8 cellular contexts compared by ENCODE assay signal in genomic region chr12:58917699-58918334, GRCh38. TPM values are rescaled to one million over a fixed set of nuclear protein-coding genes. Genes with fewer than 3 reads are reported as not detected.
DNase-seq lines count a peak whose midpoint lies in the region; ATAC-seq, FAIRE-seq and TF ChIP-seq lines count a peak whose summit lies in the region.

No MANE protein-coding gene starts in this region.

- H3K4me3 ChIP-seq in A549 = no peak overlapping the region
- H3K4me3 ChIP-seq in IMR-90 (ENCODE audit: insufficient read depth, low read depth, low read length) = peak overlapping the region; percentile 80
- peak overlapping the region; percentile 86 for H3K4me3 ChIP-seq in endocrine pancreas (ENCODE audit: control insufficient read depth, insufficient read depth, low read length)
- peak overlapping the region; percentile 13 to 96 for H3K4me3 ChIP-seq in muscle layer of colon (ENCODE audit: low read depth in 1 of 2, low read length in 2 of 2)

- H3K9ac ChIP-seq in IMR-90 (ENCODE audit: low read depth, low read length) = peak overlapping the region; percentile 92
- H3K9ac ChIP-seq in endocrine pancreas (ENCODE audit: control insufficient read depth, insufficient read depth, low read length) = no peak overlapping the region
- H3K9ac ChIP-seq in muscle layer of colon (ENCODE audit: low read length) = peak overlapping the region; percentile 83

- H4K20me1 ChIP-seq in IMR-90 (ENCODE audit: insufficient read depth, low read length) = no peaks in the 10 kb centered on the region

- dilution Hi-C loops in IMR-90 (cut with HindIII; ENCODE audit: low sequenced_read_pairs, unreplicated experiment) = no loop called here

- H2BK120ac ChIP-seq in IMR-90 (ENCODE audit: low read depth, low read length) = peak overlapping the region; percentile 26; the same call in 1 of the 2 replicates

- no peak for TF ChIP-seq EP300 in A549 (IDR thresholded peaks at IDR 0.05)

- H3K18ac ChIP-seq in IMR-90 (ENCODE audit: low read depth, low read length) = peak overlapping the region; percentile 79

- in situ Hi-C loops in IMR-90 (cut with MboI; ENCODE audit: low sequenced_read_pairs) = loop anchor here (10.0 kb wide), 1 partner anchor 167 kb away; no protein-coding TSS in a partner anchor

- no peak overlapping the region; the same call in 1 of the 2 replicates for H3K4ac ChIP-seq in IMR-90 (ENCODE audit: low read depth, low read length)

- BruUV-seq in IMR-90 (replicated peaks; lab: Mats Ljungman, UMichigan) = TSS peak; percentile 32

- H3K36me3 ChIP-seq in IMR-90 (ENCODE audit: control insufficient read depth, insufficient read depth, low read length) = peaks cover 6% of the 10 kb centered on the region
- no peaks in the 10 kb centered on the region for H3K36me3 ChIP-seq in endocrine pancreas (ENCODE audit: control insufficient read depth, insufficient read depth, low read length)
- H3K36me3 ChIP-seq in muscle layer of colon (ENCODE audit: insufficient read depth, low read length) = peaks cover 6% of the 10 kb centered on the region

- no peak overlapping the region for H2BK20ac ChIP-seq in IMR-90 (ENCODE audit: low read depth, low read length)

- no peak for TF ChIP-seq CTCF in A549 (IDR thresholded peaks at IDR 0.05)
- TF ChIP-seq CTCF in IMR-90 (conservative IDR thresholded peaks at IDR 0.05; ENCODE audit: low read depth, low read length) = no peak

- WGBS in A549 (ENCODE audit: missing lambda C conversion rate) = 82% methylated on average over 4 of the region's 4 CpGs
- no CpG with 5 or more reads among the region's 4 CpGs for WGBS in IMR-90 (ENCODE audit: extremely low coverage in 2 of 2, insufficient read length in 1 of 2), 2 experiments

- no peak overlapping the region for H2AK9ac ChIP-seq in IMR-90 (replicated peaks; ENCODE audit: low read depth, low read length, poor library complexity)

- H3K36me3 Mint-ChIP-seq in stimulated activated effector memory CD8-positive, alpha-beta T cell treated with anti-CD3 and anti-CD28 coated beads, Interleukin-12 subunit alpha, Interleukin-12 subunit beta, amount 100 ng/mL, for 72 hours = no peaks in the 10 kb centered on the region
- H3K36me3 Mint-ChIP-seq in natural killer cell treated with Interleukin-12 subunit alpha and Interleukin-12 subunit beta and Interleukin-15 and Interleukin-18, amount 100 ng/mL, for 72 hours = no peaks in the 10 kb centered on the region

- no peak overlapping the region for H2BK15ac ChIP-seq in IMR-90 (ENCODE audit: low read depth, low read length)

- H2AK5ac ChIP-seq in IMR-90 (ENCODE audit: low read depth, low read length) = no peak overlapping the region

- peak overlapping the region; percentile 79; the same call in 1 of the 2 replicates for H3K23ac ChIP-seq in IMR-90 (ENCODE audit: low read depth, low read length)

- TF ChIP-seq RAD21 in A549 (conservative IDR thresholded peaks at IDR 0.05 in 1 of 2, IDR thresholded peaks at IDR 0.05 in 1 of 2) (no peak), IMR-90 (IDR thresholded peaks at IDR 0.05; ENCODE audit: low read length) (no peak)

- H2BK5ac ChIP-seq in IMR-90 (ENCODE audit: low read depth, low read length, poor library complexity, severe bottlenecking) = peak overlapping the region; percentile 95

- no peak for ATAC-seq in A549
- no peak for ATAC-seq in IMR-90 (ENCODE audit: low read depth)
- ATAC-seq in stimulated activated effector memory CD8-positive, alpha-beta T cell treated with anti-CD3 and anti-CD28 coated beads, Interleukin-12 subunit alpha, Interleukin-12 subunit beta, amount 100 ng/mL, for 72 hours = no peak
- ATAC-seq in natural killer cell treated with Interleukin-12 subunit alpha and Interleukin-12 subunit beta and Interleukin-15 and Interleukin-18, amount 100 ng/mL, for 72 hours = no peak

- POLR2A ChIA-PET in A549 (lab: Yijun Ruan, JAX) = no interaction called here
- POLR2A ChIA-PET in IMR-90 (lab: Charles Lee; ENCODE audit: unreplicated experiment) = no interaction called here

- H3K4me1 ChIP-seq in A549 = peaks cover 44% of the 10 kb centered on the region
- no peaks in the 10 kb centered on the region; the same call in 1 of the 2 replicates for H3K4me1 ChIP-seq in IMR-90 (ENCODE audit: control insufficient read depth, insufficient read depth, low read length)
- peaks cover 35% of the 10 kb centered on the region for H3K4me1 ChIP-seq in endocrine pancreas (ENCODE audit: control insufficient read depth, insufficient read depth, low read length)
- peaks cover 27% of the 10 kb centered on the region for H3K4me1 ChIP-seq in muscle layer of colon (ENCODE audit: insufficient read depth, low read length)

- H3K9me3 Mint-ChIP-seq in stimulated activated effector memory CD8-positive, alpha-beta T cell treated with anti-CD3 and anti-CD28 coated beads, Interleukin-12 subunit alpha, Interleukin-12 subunit beta, amount 100 ng/mL, for 72 hours = no peaks in the 10 kb centered on the region
- peaks cover 4% of the 10 kb centered on the region for H3K9me3 Mint-ChIP-seq in natural killer cell treated with Interleukin-12 subunit alpha and Interleukin-12 subunit beta and Interleukin-15 and Interleukin-18, amount 100 ng/mL, for 72 hours

- H4K5ac ChIP-seq in IMR-90 (ENCODE audit: low read depth, low read length) = no peak overlapping the region; the same call in 1 of the 2 replicates

- no peak for DNase-seq in A549 (ENCODE audit: low read depth in 1 of 2, low spot score in 1 of 2)
- DNase-seq in IMR-90 = no peak
- DNase-seq in NCI-H1436 treated with DMSO at 0.1 percent for 48 hours (lab: John Stamatoyannopoulos, UW) = no peak
- no peak for DNase-seq in NCI-H1436 (lab: John Stamatoyannopoulos, UW)
- DNase-seq in stimulated activated effector memory CD8-positive, alpha-beta T cell treated with anti-CD3 and anti-CD28 coated beads, Interleukin-12 subunit alpha, Interleukin-12 subunit beta, amount 100 ng/mL, for 72 hours (ENCODE audit: low spot score in 2 of 2) = no peak
- no peak for DNase-seq in natural killer cell treated with Interleukin-12 subunit alpha and Interleukin-12 subunit beta and Interleukin-15 and Interleukin-18, amount 100 ng/mL, for 72 hours (ENCODE audit: low spot score)

- no peak overlapping the region for H2AFZ ChIP-seq in IMR-90 (replicated peaks; ENCODE audit: low read length, poor library complexity)

- peak overlapping the region; percentile 43; the same call in 1 of the 2 replicates for H3K14ac ChIP-seq in IMR-90 (replicated peaks; ENCODE audit: low read depth, low read length)

- H3K27me3 ChIP-seq in IMR-90 (ENCODE audit: control insufficient read depth, insufficient read depth, low read length) = no peaks in the 10 kb centered on the region
- H3K27me3 ChIP-seq in endocrine pancreas (ENCODE audit: control insufficient read depth, insufficient read depth, low read length) = no peaks in the 10 kb centered on the region
- H3K27me3 ChIP-seq in muscle layer of colon (ENCODE audit: control insufficient read depth in 1 of 2, insufficient read depth in 2 of 2, low read length in 2 of 2) = no peaks in the 10 kb centered on the region

- peak; percentile 43 for FAIRE-seq in A549 (lab: Jason Lieb, UNC)

- peaks cover 8 to 9% of the 10 kb centered on the region in 2 donors for H3K27me3 Mint-ChIP-seq in natural killer cell treated with Interleukin-12 subunit alpha and Interleukin-12 subunit beta and Interleukin-15 and Interleukin-18, amount 100 ng/mL, for 72 hours

- no peaks in the 10 kb centered on the region for H3K9me3 ChIP-seq in A549
- no peaks in the 10 kb centered on the region for H3K9me3 ChIP-seq in IMR-90 (ENCODE audit: control insufficient read depth, insufficient read depth, low read length)
- H3K9me3 ChIP-seq in endocrine pancreas (ENCODE audit: control insufficient read depth, low read length) = no peaks in the 10 kb centered on the region
- H3K9me3 ChIP-seq in muscle layer of colon (ENCODE audit: low read length) = no peaks in the 10 kb centered on the region

- H4K91ac ChIP-seq in IMR-90 (ENCODE audit: insufficient read depth, low read depth, low read length) = no peak overlapping the region

- H3K4me1 Mint-ChIP-seq in stimulated activated effector memory CD8-positive, alpha-beta T cell treated with anti-CD3 and anti-CD28 coated beads, Interleukin-12 subunit alpha, Interleukin-12 subunit beta, amount 100 ng/mL, for 72 hours = no peaks in the 10 kb centered on the region
- H3K4me1 Mint-ChIP-seq in natural killer cell treated with Interleukin-12 subunit alpha and Interleukin-12 subunit beta and Interleukin-15 and Interleukin-18, amount 100 ng/mL, for 72 hours (ENCODE audit: low read depth in 2 of 2) = no peaks in the 10 kb centered on the region

- H3K27ac ChIP-seq in A549 = no peak overlapping the region
- H3K27ac ChIP-seq in IMR-90 (ENCODE audit: insufficient read depth, low read length) = peak overlapping the region; percentile 83; the same call in 1 of the 2 replicates
- H3K27ac ChIP-seq in muscle layer of colon (ENCODE audit: low read depth, low read length) = peak overlapping the region; percentile 90

- H3K27ac Mint-ChIP-seq in stimulated activated effector memory CD8-positive, alpha-beta T cell treated with anti-CD3 and anti-CD28 coated beads, Interleukin-12 subunit alpha, Interleukin-12 subunit beta, amount 100 ng/mL, for 72 hours = no peak overlapping the region
- H3K27ac Mint-ChIP-seq in natural killer cell treated with Interleukin-12 subunit alpha and Interleukin-12 subunit beta and Interleukin-15 and Interleukin-18, amount 100 ng/mL, for 72 hours = no peak overlapping the region

- no peak overlapping the region; the same call in 1 of the 2 replicates for H3K56ac ChIP-seq in IMR-90 (ENCODE audit: extremely low read depth, insufficient read depth, low read length)

- H4K8ac ChIP-seq in IMR-90 (ENCODE audit: low read depth in 2 of 2, low read length in 2 of 2) = 0 out of 4 replicates have a peak overlapping the region, but pooled peaks of 1 of the 2 experiments have one; percentile 39

- H3K4me2 ChIP-seq in A549 = peak overlapping the region; percentile 75
- peak overlapping the region; percentile 97 for H3K4me2 ChIP-seq in IMR-90 (ENCODE audit: low read depth, low read length)

- peaks cover 4 to 25% of the 10 kb centered on the region in 2 experiments; a peak in 2 of 4 replicates for H3K79me1 ChIP-seq in IMR-90 (ENCODE audit: low read depth in 1 of 2, low read length in 2 of 2)

- CTCF ChIA-PET in A549 (lab: Yijun Ruan, JAX) = no interaction called here
- CTCF ChIA-PET in IMR-90 (lab: Yijun Ruan, JAX) = interaction anchor here (1.1 to 1.3 kb wide), 2 partner anchors 171 to 377 kb away, joined by 3 to 12 read pairs; no protein-coding TSS in a partner anchor

- intact Hi-C loops in IMR-90 (cut with micrococcal nuclease) = loop anchor here (1.0 to 5.0 kb wide), 6 partner anchors 41 to 931 kb away; no protein-coding TSS in a partner anchor

- H3K9me1 ChIP-seq in IMR-90 (ENCODE audit: insufficient read depth, low read length) = no peaks in the 10 kb centered on the region

- H3K4me3 Mint-ChIP-seq in stimulated activated effector memory CD8-positive, alpha-beta T cell treated with anti-CD3 and anti-CD28 coated beads, Interleukin-12 subunit alpha, Interleukin-12 subunit beta, amount 100 ng/mL, for 72 hours = no peak overlapping the region
- H3K4me3 Mint-ChIP-seq in natural killer cell treated with Interleukin-12 subunit alpha and Interleukin-12 subunit beta and Interleukin-15 and Interleukin-18, amount 100 ng/mL, for 72 hours = no peak overlapping the region

- TF ChIP-seq POLR2A in A549 (IDR thresholded peaks at IDR 0.05; ENCODE audit: low read length) (no peak), IMR-90 (IDR thresholded peaks at IDR 0.05; ENCODE audit: low read depth, low read length) (no peak)

RNA-seq across cellular contexts. Expression of gene LRIG3, which starts 2.5 kb away (rescaled TPM):
- polyA plus RNA-seq in A549 (2011; rRNA removed) = 15.4 and 16.4 TPM in 2 replicates
- polyA plus RNA-seq in A549 (2012; cell fraction: cytosol; rRNA removed) = 5.4 and 6.2 TPM in 2 replicates
- 12.0 and 14.9 TPM in 2 replicates for polyA plus RNA-seq in A549 (2012; cell fraction: nucleus; rRNA removed)
- 3.7 to 4.8 TPM (median 4.0 TPM) in 3 replicates for polyA plus RNA-seq in A549 (2017; fragmentation: RNase III; extraction: RNeasy Plus Mini Kit Qiagen cat#74134 plus additional on column Dnase treatment)
- 26.6 and 30.6 TPM in 2 replicates for polyA minus RNA-seq in A549 (2011; rRNA and poly(A)+ RNA removed)
- 63.9 and 71.2 TPM in 2 replicates for total RNA-seq in IMR-90 (2012; rRNA removed)
- 23.6 and 26.4 TPM in 2 replicates for polyA plus RNA-seq in IMR-90 (2012; rRNA removed)
- 17.8 and 17.9 TPM in 2 replicates for polyA plus RNA-seq in IMR-90 (2012; cell fraction: cytosol; rRNA removed)
- 42.5 and 141 TPM in 2 replicates for polyA plus RNA-seq in IMR-90 (2012; cell fraction: nucleus; rRNA removed; ENCODE audit: low replicate concordance)
- total RNA-seq in natural killer cell treated with Interleukin-12 subunit alpha and Interleukin-12 subunit beta and Interleukin-15 and Interleukin-18, amount 100 ng/mL, for 72 hours = not detected

Comparison
In these comparisons a context has a peak if more than half of its experiments do, and no peak if none do; other contexts are left out.
1. H3K27ac ChIP-seq: peak in IMR-90 (single experiment) and muscle layer of colon (single experiment); none in A549 (0 of 2).
2. RNA of gene LRIG3, which starts 2.5 kb away (total RNA-seq): 63.9 to 71.2 TPM in IMR-90; not detected in natural killer cell treated with Interleukin-12 subunit alpha and Interleukin-12 subunit beta and Interleukin-15 and Interleukin-18, amount 100 ng/mL, for 72 hours; every median in the first group is over 10 times any median in the second.